9 cellular contexts compared by ENCODE assay signal in genomic region chr1:58857673-58858343, GRCh38.
A peak's percentile ranks its signal among the peaks of the same experiment; 100 is the strongest.
DNase-seq lines count a peak whose midpoint lies in the region; ATAC-seq, FAIRE-seq and TF ChIP-seq lines count a peak whose summit lies in the region.
"Had no signal": no experiment of that assay in that cellular context is flagged by ENCODE, and none has a peak within 500 bp of the region (broad histone marks: within the 10 kb centered on the region; RNA-seq: fewer than 3 reads in every experiment).

No MANE protein-coding gene starts in this region.

- H3K4me1 ChIP-seq in H1 (replicated peaks in 1 of 4; ENCODE audit: control insufficient read depth in 3 of 4, insufficient read depth in 4 of 4, low read length in 3 of 4) (peaks cover 0 to 11% (median 5%) of the 10 kb centered on the region in 4 experiments; a peak in 3 of 7 replicates), osteoblast (ENCODE audit: insufficient read depth, low read length) (no peaks in the 10 kb centered on the region)

- no peak overlapping the region for H3K4me2 ChIP-seq in H1 (ENCODE audit: insufficient read depth in 1 of 2, low read depth in 2 of 2, low read length in 2 of 2)
- H3K4me2 ChIP-seq in osteoblast (ENCODE audit: insufficient read depth, low read length), result no peak overlapping the region

- POLR2A ChIA-PET in H1 (lab: Charles Lee; ENCODE audit: partially characterized antibody), result interaction anchor here (1.2 kb wide), 1 partner anchor 17 kb away, joined by 3 read pairs; no protein-coding TSS in a partner anchor

- no peak overlapping the region for H2BK20ac ChIP-seq in H1 (ENCODE audit: low read length)

- H2BK12ac ChIP-seq in H1 (ENCODE audit: low read depth, low read length), result peak overlapping the region; percentile 21; the same call in 1 of the 2 replicates

- H3K79me2 ChIP-seq in H1 (ENCODE audit: control insufficient read depth in 1 of 2, insufficient read depth in 2 of 2, low read length in 2 of 2) (no peaks in the 10 kb centered on the region), osteoblast (ENCODE audit: insufficient read depth, low read length) (no peaks in the 10 kb centered on the region)

- no peaks in the 10 kb centered on the region for H4K20me1 ChIP-seq in H1 (replicated peaks in 1 of 2; ENCODE audit: control insufficient read depth in 1 of 2, insufficient read depth in 2 of 2, low read length in 2 of 2)
- no peaks in the 10 kb centered on the region for H4K20me1 ChIP-seq in osteoblast (ENCODE audit: insufficient read depth, low read length)

- H3K56ac ChIP-seq in H1 (replicated peaks; ENCODE audit: insufficient read length, low read depth, low read length), result no peak overlapping the region

- no peak overlapping the region for H4K91ac ChIP-seq in H1 (replicated peaks; ENCODE audit: insufficient read length, low read length)

- H3K79me1 ChIP-seq in H1 (ENCODE audit: low read depth, low read length), result no peaks in the 10 kb centered on the region

- no peak overlapping the region for H3K23ac ChIP-seq in H1 (ENCODE audit: insufficient read length)

- H2AK5ac ChIP-seq in H1 (ENCODE audit: low read depth, low read length), result no peak overlapping the region

- no peak overlapping the region for H3K18ac ChIP-seq in H1 (ENCODE audit: extremely low read depth, low read length)

- H2AFZ ChIP-seq in H1 (ENCODE audit: low read length) (no peak overlapping the region), osteoblast (ENCODE audit: low read length) (no peak overlapping the region)

- DNase-seq in H1 (ENCODE audit: low read depth in 1 of 2, low spot score in 2 of 2), result no peak
- DNase-seq in NOMO-1 (lab: John Stamatoyannopoulos, UW; ENCODE audit: unreplicated experiment in 2 of 2), result no peak
- no peak for DNase-seq in COLO668 (lab: John Stamatoyannopoulos, UW; ENCODE audit: unreplicated experiment)
- no peak for DNase-seq in osteoblast (ENCODE audit: insufficient read length, low spot score, missing footprints)
- DNase-seq in NOMO-1 treated with dmso at 0.1 percent for 144 hours (lab: John Stamatoyannopoulos, UW; ENCODE audit: unreplicated experiment), result no peak
- DNase-seq: NCI-H524 treated with DMSO at 0.1 percent for 48 hours had no signal

- H2BK120ac ChIP-seq in H1 (replicated peaks; ENCODE audit: low read depth, low read length), result no peak overlapping the region

- no peak for TF ChIP-seq EP300 in H1 (IDR thresholded peaks at IDR 0.05; ENCODE audit: borderline replicate concordance in 1 of 2, low read depth in 2 of 2, low read length in 2 of 2)

- no peak overlapping the region for H3K14ac ChIP-seq in H1 (ENCODE audit: insufficient read length)

- peaks cover 0 to 2% (median 0%) of the 10 kb centered on the region in 4 experiments; a peak in 1 of 7 replicates for H3K27me3 ChIP-seq in H1 (replicated peaks in 1 of 4; ENCODE audit: control insufficient read depth in 3 of 4, extremely low read depth in 1 of 4, insufficient read depth in 3 of 4, low read length in 3 of 4)
- H3K27me3 ChIP-seq in osteoblast (ENCODE audit: insufficient read depth, low read length), result no peaks in the 10 kb centered on the region

- no peak for TF ChIP-seq RAD21 in H1 (IDR thresholded peaks at IDR 0.05 in 1 of 2, conservative IDR thresholded peaks at IDR 0.05 in 1 of 2; ENCODE audit: low read depth in 2 of 2, low read length in 2 of 2)

- no peak overlapping the region for H2BK5ac ChIP-seq in H1 (ENCODE audit: low read depth, low read length)

- H3K9ac ChIP-seq in H1 (replicated peaks in 1 of 4; ENCODE audit: extremely low read depth in 1 of 4, low read depth in 3 of 4, low read length in 3 of 4), result no peak overlapping the region

- TF ChIP-seq CTCF in H1 (IDR thresholded peaks at IDR 0.05; ENCODE audit: control extremely low read depth in 1 of 3, insufficient read depth in 1 of 3, low read depth in 1 of 3, low read length in 3 of 3), result no peak
- TF ChIP-seq CTCF in osteoblast (IDR thresholded peaks at IDR 0.05; ENCODE audit: extremely low read depth, low read depth, low read length), result no peak

- no peak overlapping the region for H2BK15ac ChIP-seq in H1 (ENCODE audit: low read length)

- H3K36me3 ChIP-seq in H1 (ENCODE audit: control insufficient read depth in 2 of 4, insufficient read depth in 4 of 4, low read length in 3 of 4) (no peaks in the 10 kb centered on the region), osteoblast (ENCODE audit: insufficient read depth, low read length) (no peaks in the 10 kb centered on the region)

- TF ChIP-seq POLR2A in H1 (IDR thresholded peaks at IDR 0.05; ENCODE audit: control extremely low read depth in 1 of 2, low read depth in 2 of 2, low read length in 2 of 2), result no peak

- FAIRE-seq in H1 (lab: Jason Lieb, UNC), result no peak

- CTCF ChIA-PET in H1 (lab: Charles Lee; ENCODE audit: partially characterized antibody), result interaction anchor here (1.1 to 1.6 kb wide), 3 partner anchors 11 to 448 kb away, joined by 3 to 4 read pairs (median 3); no protein-coding TSS in a partner anchor

- ATAC-seq in GM18499 (IDR thresholded peaks at IDR 0.05; ENCODE audit: insufficient read depth, unreplicated experiment) (peak; percentile 83), GM21360 (IDR thresholded peaks at IDR 0.05; ENCODE audit: unreplicated experiment) (peak; percentile 61), HG03378 (IDR thresholded peaks at IDR 0.05; ENCODE audit: unreplicated experiment) (peak; percentile 87)

- H3K9me3 ChIP-seq in H1 (ENCODE audit: insufficient read depth in 2 of 2, low read depth in 1 of 2, low read length in 1 of 2) (no peaks in the 10 kb centered on the region), osteoblast (ENCODE audit: low read depth, low read length) (no peaks in the 10 kb centered on the region)

- no peak overlapping the region for H3K27ac ChIP-seq in H1 (ENCODE audit: low read depth, low read length)
- no peak overlapping the region for H3K27ac ChIP-seq in osteoblast (ENCODE audit: low read depth, low read length)

- H3K4me3 ChIP-seq in H1 (ENCODE audit: extremely low read depth in 1 of 4, insufficient read depth in 2 of 4, low read depth in 3 of 4, low read length in 4 of 4), result no peak overlapping the region
- no peak overlapping the region for H3K4me3 ChIP-seq in osteoblast (ENCODE audit: insufficient read depth, low read length)

- H3K4ac ChIP-seq in H1 (replicated peaks; ENCODE audit: insufficient read length, low read depth, low read length), result no peak overlapping the region

- 93% methylated on average over 1 of the region's 1 CpG; no CpG with 5 or more reads in 1 of the 2 experiments for WGBS in H1 (ENCODE audit: extremely low coverage in 1 of 2, insufficient coverage in 1 of 2, insufficient read length in 1 of 2, insufficient replicate concordance in 2 of 2, low coverage in 1 of 2, low lambda C conversion rate in 2 of 2, missing lambda C conversion rate in 1 of 2), 2 experiments

- no peak overlapping the region for H4K5ac ChIP-seq in H1 (ENCODE audit: insufficient read length, low read depth, low read length)

- H3K23me2 ChIP-seq in H1 (ENCODE audit: low read depth, low read length), result no peaks in the 10 kb centered on the region; the same call in 1 of the 2 replicates

- no peak overlapping the region for H4K8ac ChIP-seq in H1 (ENCODE audit: extremely low read depth, insufficient read depth, low read length)

TF ChIP-seq in H1, 55 proteins besides CTCF, POLR2A, EP300 and RAD21:
- TF ChIP-seq ASH2L (IDR thresholded peaks at IDR 0.05; ENCODE audit: low read length), result no peak
TF ChIP-seq in H1: peak in this region for 0.
